ENCODE assay signal across 8 cellular contexts in the genomic region with DNA sequence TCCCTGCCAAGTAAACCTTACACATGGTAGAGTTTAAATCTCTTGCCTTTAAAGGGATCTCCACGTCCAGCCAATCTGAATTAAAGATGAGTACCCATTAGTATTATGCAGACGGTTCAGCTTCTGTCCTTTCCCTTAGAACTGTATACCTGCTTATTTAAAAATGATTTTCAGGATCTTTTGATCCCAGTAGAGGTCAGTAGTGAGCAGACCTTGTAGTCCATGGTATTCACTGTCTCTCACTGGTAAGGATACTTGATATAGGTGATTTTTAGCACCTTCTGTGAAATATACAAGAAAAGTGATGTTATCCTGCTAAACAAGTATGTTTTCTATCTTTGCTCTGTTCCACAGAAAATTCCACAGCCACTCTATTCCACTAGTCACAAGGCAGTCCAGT.
DNase-seq lines count a peak whose midpoint lies in the region; ATAC-seq and TF ChIP-seq lines count a peak whose summit lies in the region.

No MANE protein-coding gene starts in this region.

- H3K27ac ChIP-seq in SU-DHL-6 (ENCODE audit: low read depth, low read length) (no peak overlapping the region), hepatocyte (peak overlapping the region; percentile 5)

- H3K9me3 ChIP-seq in SU-DHL-6 (ENCODE audit: insufficient read depth, low read length) (no peaks in the 10 kb centered on the region), hepatocyte (ENCODE audit: low read depth) (no peaks in the 10 kb centered on the region)

- H3K9ac ChIP-seq in SU-DHL-6 (ENCODE audit: low read length), result no peak overlapping the region

- H3K4me3 ChIP-seq in SU-DHL-6 (ENCODE audit: insufficient read depth, low read length, poor library complexity, severe bottlenecking) (no peak overlapping the region), hepatocyte (no peak overlapping the region)

- TF ChIP-seq CTCF in SU-DHL-6 (IDR thresholded peaks at IDR 0.05; ENCODE audit: insufficient read depth, low read length, poor library complexity, severe bottlenecking) (peak; percentile 65), hepatocyte (IDR thresholded peaks at IDR 0.05; ENCODE audit: poor library complexity) (peak; percentile 62)

- 55% methylated on average over 2 of the region's 2 CpGs for WGBS in hepatocyte (ENCODE audit: low lambda C conversion rate, missing lambda C conversion rate)

- H3K27me3 ChIP-seq in SU-DHL-6 (ENCODE audit: low read length) (no peaks in the 10 kb centered on the region), hepatocyte (no peaks in the 10 kb centered on the region)

- no peaks in the 10 kb centered on the region for H4K20me1 ChIP-seq in SU-DHL-6 (ENCODE audit: low read depth, low read length)
- H4K20me1 ChIP-seq in hepatocyte (ENCODE audit: insufficient read depth, poor library complexity, severe bottlenecking), result no peaks in the 10 kb centered on the region

- H3K79me2 ChIP-seq in SU-DHL-6 (ENCODE audit: insufficient read depth, low read length) (no peaks in the 10 kb centered on the region), hepatocyte (no peaks in the 10 kb centered on the region)

- ATAC-seq in GM21717 (IDR thresholded peaks at IDR 0.05; ENCODE audit: unreplicated experiment) (peak; percentile 62), HG03139 (IDR thresholded peaks at IDR 0.05; ENCODE audit: unreplicated experiment) (no peak)

- H3K4me2 ChIP-seq in SU-DHL-6 (ENCODE audit: low read depth, low read length, poor library complexity, severe bottlenecking), result no peak overlapping the region
- no peak overlapping the region for H3K4me2 ChIP-seq in hepatocyte

- H3F3A ChIP-seq in SU-DHL-6 (ENCODE audit: insufficient read depth), result no peaks in the 10 kb centered on the region

- H2AFZ ChIP-seq in SU-DHL-6 (ENCODE audit: low read depth, low read length, severe bottlenecking) (peak overlapping the region; percentile 25), hepatocyte (no peak overlapping the region)

- H3K9me2 ChIP-seq in SU-DHL-6 (replicated peaks; ENCODE audit: insufficient read depth, low read length) (no peaks in the 10 kb centered on the region), hepatocyte (replicated peaks; ENCODE audit: insufficient read depth) (no peaks in the 10 kb centered on the region)

- DNase-seq in EH (ENCODE audit: low read depth) (peak; percentile 49), LHCN-M2 (ENCODE audit: low read depth) (peak; percentile 71), hepatocyte (ENCODE audit: low spot score) (peak; percentile 69)
- DNase-seq in activated CD4-positive, alpha-beta T cell treated with anti-CD3 and anti-CD28 coated beads, Interleukin-2, amount 50 U/mL, for 1 hour, result no peak
- no peak for DNase-seq in activated CD4-positive, CD25-positive, alpha-beta regulatory T cell treated with anti-CD3 and anti-CD28 coated beads, Interleukin-2, amount 50 U/mL, for 72 hours

- no peaks in the 10 kb centered on the region for H3K4me1 ChIP-seq in hepatocyte (ENCODE audit: insufficient read depth)

- H3K36me3 ChIP-seq in SU-DHL-6 (ENCODE audit: low read length) (no peaks in the 10 kb centered on the region), hepatocyte (replicated peaks; ENCODE audit: insufficient read depth, low read depth) (no peaks in the 10 kb centered on the region)

Comparison
In these comparisons a context has a peak if more than half of its experiments do, and no peak if none do; other contexts are left out.
1. DNase-seq: peak in EH (single experiment), LHCN-M2 (single experiment) and hepatocyte (single experiment); none in activated CD4-positive, alpha-beta T cell treated with anti-CD3 and anti-CD28 coated beads, Interleukin-2, amount 50 U/mL, for 1 hour (single experiment) and activated CD4-positive, CD25-positive, alpha-beta regulatory T cell treated with anti-CD3 and anti-CD28 coated beads, Interleukin-2, amount 50 U/mL, for 72 hours (single experiment).